In genomic region chr4:2042947-2043395, GRCh38 we compare ENCODE assay signal across 8 cellular contexts. TPM values are rescaled to one million over a fixed set of nuclear protein-coding genes. Genes with fewer than 3 reads are reported as not detected.
DNase-seq lines count a peak whose midpoint lies in the region; ATAC-seq and TF ChIP-seq lines count a peak whose summit lies in the region.

No MANE protein-coding gene starts in this region.

- no peaks in the 10 kb centered on the region for H3K36me3 Mint-ChIP-seq in nephron (ENCODE audit: low read depth)

- peaks cover 5% of the 10 kb centered on the region for H3K4me1 Mint-ChIP-seq in nephron

- 81% methylated on average over 8 of the region's 8 CpGs for WGBS in HUES64

- H3K27ac ChIP-seq in BLaER1 = no peak overlapping the region
- no peak overlapping the region for H3K27ac ChIP-seq in HUES64 (ENCODE audit: low read depth, low read length)

- peak overlapping the region; percentile 83 to 87 (median 83) for H3K4me3 Mint-ChIP-seq in nephron

- H3K27me3 ChIP-seq in BLaER1 (peaks cover 37% of the 10 kb centered on the region), HUES64 (ENCODE audit: insufficient read depth, low read length) (peaks cover 75% of the 10 kb centered on the region)

- no peaks in the 10 kb centered on the region for H3K9me3 Mint-ChIP-seq in nephron

- ATAC-seq in GM21526 (IDR thresholded peaks at IDR 0.05; ENCODE audit: low FRiP score, unreplicated experiment) (no peak), GM18867 (IDR thresholded peaks at IDR 0.05; ENCODE audit: unreplicated experiment) (no peak), HG02938 (IDR thresholded peaks at IDR 0.05; ENCODE audit: unreplicated experiment) (no peak)

- peaks cover 53% of the 10 kb centered on the region for H3K27me3 Mint-ChIP-seq in nephron (ENCODE audit: low read depth)

- peak overlapping the region; percentile 65; the same call in 1 of the 2 replicates for H3K9ac ChIP-seq in BLaER1
- H3K9ac ChIP-seq in HUES64 (ENCODE audit: low read depth, low read length) = no peak overlapping the region

- H3K4me1 ChIP-seq in BLaER1 = peaks cover 56% of the 10 kb centered on the region
- no peaks in the 10 kb centered on the region for H3K4me1 ChIP-seq in HUES64 (ENCODE audit: insufficient read depth, low read length)

- TF ChIP-seq CTCF in cardiac fibroblast (IDR thresholded peaks at IDR 0.05; ENCODE audit: low read depth, low read length) (no peak), nephron (IDR thresholded peaks at IDR 0.05; ENCODE audit: unreplicated experiment in 3 of 3) (no peak)

- peak overlapping the region; percentile 95 for H3K4me2 ChIP-seq in BLaER1

- H3K36me3 ChIP-seq in BLaER1 (peaks cover 13% of the 10 kb centered on the region), HUES64 (ENCODE audit: insufficient read depth, low read length) (no peaks in the 10 kb centered on the region)

- H3K27ac Mint-ChIP-seq in nephron = no peak overlapping the region

- peaks cover 34% of the 10 kb centered on the region for H4K20me1 ChIP-seq in BLaER1

- DNase-seq in cardiac fibroblast (ENCODE audit: low read depth in 2 of 2) (no peak), NCI-H1694 (lab: John Stamatoyannopoulos, UW) (no peak)

- H3K9me3 ChIP-seq in BLaER1 (no peaks in the 10 kb centered on the region), HUES64 (ENCODE audit: insufficient read depth, low read depth, low read length) (no peaks in the 10 kb centered on the region)

- H3K4me3 ChIP-seq in BLaER1 = peak overlapping the region; percentile 75
- H3K4me3 ChIP-seq in HUES64 (ENCODE audit: low read length) = peak overlapping the region; percentile 29
- H3K4me3 ChIP-seq in cardiac fibroblast (replicated peaks in 1 of 2; ENCODE audit: low read depth in 2 of 2, low read length in 2 of 2) = peak overlapping the region; percentile 43 to 82

RNA-seq across cellular contexts. Expression of gene NAT8L, which starts 16.2 kb away (rescaled TPM):
- 5.1 TPM for polyA plus RNA-seq in HUES64 (2013, experiment 1 of 2)
- 4.5 TPM for polyA plus RNA-seq in HUES64 (2013, experiment 2 of 2)

RNA-seq across cellular contexts. Expression of gene NELFA, which starts 34.2 kb away (rescaled TPM):
- 36.2 TPM for polyA plus RNA-seq in HUES64 (2013, experiment 1 of 2)
- polyA plus RNA-seq in HUES64 (2013, experiment 2 of 2) = 34.1 TPM
